Comparison of ENCODE assay signal across 8 cellular contexts in the genomic region with DNA sequence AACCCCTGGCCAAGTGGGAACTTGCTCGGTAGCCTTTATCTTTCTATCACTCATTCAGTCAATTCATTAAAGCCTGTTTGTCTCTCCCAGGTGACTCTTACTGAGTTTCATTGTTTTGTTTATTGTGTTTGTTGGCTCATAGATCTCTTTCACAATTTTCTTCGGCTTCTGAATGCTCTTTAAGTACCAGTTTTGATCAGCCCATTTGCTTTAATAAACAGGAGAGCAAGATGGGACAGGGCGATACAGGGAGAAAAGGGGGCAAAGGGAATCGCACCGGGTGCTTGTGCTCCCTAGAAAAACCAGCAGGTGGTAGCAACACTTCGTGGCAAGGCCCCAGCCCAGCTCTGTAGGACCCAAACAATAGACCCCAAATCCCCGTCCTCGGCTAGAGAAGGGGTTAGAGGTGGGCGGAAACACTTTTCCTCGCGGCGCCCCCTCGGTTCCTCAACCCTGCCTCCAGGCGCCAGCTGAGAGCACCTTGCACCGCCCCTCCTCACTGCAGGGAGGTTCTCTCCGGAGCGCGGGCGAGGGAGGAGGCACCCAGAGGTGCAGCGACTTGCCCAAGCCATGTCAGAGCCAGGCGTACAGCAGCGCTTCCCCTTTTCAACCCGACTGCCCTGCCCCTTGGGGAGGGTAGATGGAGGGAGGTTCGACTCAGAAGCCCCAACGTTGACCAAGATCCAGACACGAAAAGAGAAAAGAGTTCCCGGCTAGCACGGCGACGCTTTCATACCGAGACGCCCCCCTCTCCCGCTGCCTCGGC. TPM values are rescaled to one million over a fixed set of nuclear protein-coding genes. Genes with fewer than 3 reads are reported as not detected.
DNase-seq lines count a peak whose midpoint lies in the region; ATAC-seq and TF ChIP-seq lines count a peak whose summit lies in the region.

No MANE protein-coding gene starts in this region.

- no peak overlapping the region for H4K12ac ChIP-seq in trophoblast cell (ENCODE audit: low read depth, low read length)

- peak overlapping the region; percentile 87 for H3K4me2 ChIP-seq in trophoblast cell (ENCODE audit: low read length)

- no peaks in the 10 kb centered on the region for H3K27me3 Mint-ChIP-seq in activated naive CD8-positive, alpha-beta T cell

- H3K9ac ChIP-seq in HUES48 (ENCODE audit: low read depth, low read length) (peak overlapping the region; percentile 52; the same call in 1 of the 2 replicates), SK-N-MC (ENCODE audit: insufficient read length) (no peak overlapping the region), trophoblast cell (ENCODE audit: low read length) (peak overlapping the region; percentile 87)

- H3K4me1 Mint-ChIP-seq in activated naive CD8-positive, alpha-beta T cell (ENCODE audit: low read depth): peaks cover 14% of the 10 kb centered on the region

- peak overlapping the region; percentile 77 for H2BK120ac ChIP-seq in trophoblast cell (ENCODE audit: insufficient read depth, low read length, poor library complexity)

- peak overlapping the region; percentile 72 for H2AFZ ChIP-seq in trophoblast cell (ENCODE audit: insufficient read depth, low read length, poor library complexity)

- H3K23ac ChIP-seq in trophoblast cell (ENCODE audit: low read length): no peak overlapping the region

- peak overlapping the region; percentile 72 for H3K14ac ChIP-seq in trophoblast cell (ENCODE audit: low read length)

- H3K79me1 ChIP-seq in trophoblast cell (ENCODE audit: low read length): peaks cover 10% of the 10 kb centered on the region

- peak overlapping the region; percentile 42 for H2BK12ac ChIP-seq in trophoblast cell (ENCODE audit: low read length)

- H4K91ac ChIP-seq in trophoblast cell (ENCODE audit: low read depth, low read length): peak overlapping the region; percentile 85

- peak; percentile 88 for ATAC-seq in GM21515 (IDR thresholded peaks at IDR 0.05; ENCODE audit: unreplicated experiment)

- H3K4me1 ChIP-seq in HUES48 (ENCODE audit: control insufficient read depth, insufficient read depth, low read length): peaks cover 6% of the 10 kb centered on the region
- peaks cover 4% of the 10 kb centered on the region for H3K4me1 ChIP-seq in cardiac muscle cell (ENCODE audit: low read depth)
- H3K4me1 ChIP-seq in trophoblast cell (ENCODE audit: control insufficient read depth in 1 of 2, insufficient read depth in 2 of 2, low read length in 2 of 2): peaks cover 4 to 23% of the 10 kb centered on the region in 2 experiments

- H3K18ac ChIP-seq in trophoblast cell (ENCODE audit: low read length): peak overlapping the region; percentile 87

- H4K8ac ChIP-seq in trophoblast cell (ENCODE audit: low read depth, low read length): peak overlapping the region; percentile 81

- no peaks in the 10 kb centered on the region for H3K9me3 ChIP-seq in HUES48 (ENCODE audit: control insufficient read depth, insufficient read depth, low read length)
- H3K9me3 ChIP-seq in SK-N-MC (ENCODE audit: low read depth, low read length): no peaks in the 10 kb centered on the region
- H3K9me3 ChIP-seq in cardiac muscle cell (ENCODE audit: low read depth): no peaks in the 10 kb centered on the region
- peaks cover 2% of the 10 kb centered on the region for H3K9me3 ChIP-seq in trophoblast cell (ENCODE audit: insufficient read depth, low read depth, low read length)

- WGBS in trophoblast cell (ENCODE audit: extremely low coverage, insufficient coverage, insufficient read length): no CpG with 5 or more reads among the region's 34 CpGs

- H3K27me3 ChIP-seq in HUES48 (ENCODE audit: control insufficient read depth, insufficient read depth, low read length) (peaks cover 21% of the 10 kb centered on the region), cardiac muscle cell (no peaks in the 10 kb centered on the region), trophoblast cell (ENCODE audit: insufficient read depth, low read length) (no peaks in the 10 kb centered on the region)

- H3K4ac ChIP-seq in trophoblast cell (ENCODE audit: low read depth, low read length): peak overlapping the region; percentile 26

- H3K4me3 ChIP-seq in HUES48 (ENCODE audit: low read depth, low read length) (peak overlapping the region; percentile 91), SK-N-MC (peak overlapping the region; percentile 83), cardiac muscle cell (peak overlapping the region; percentile 75), trophoblast cell (ENCODE audit: low read depth, low read length) (peak overlapping the region; percentile 78)

- H2AK5ac ChIP-seq in trophoblast cell (ENCODE audit: low read length): no peak overlapping the region

- peak overlapping the region; percentile 50 for H2BK5ac ChIP-seq in trophoblast cell (ENCODE audit: low read depth, low read length, poor library complexity)

- no peaks in the 10 kb centered on the region for H3K36me3 Mint-ChIP-seq in activated naive CD8-positive, alpha-beta T cell

- H3K36me3 ChIP-seq in HUES48 (ENCODE audit: control insufficient read depth, insufficient read depth, low read length) (no peaks in the 10 kb centered on the region), SK-N-MC (ENCODE audit: insufficient read depth, low read length) (no peaks in the 10 kb centered on the region), cardiac muscle cell (no peaks in the 10 kb centered on the region), trophoblast cell (ENCODE audit: control insufficient read depth in 1 of 2, insufficient read depth in 2 of 2, low read length in 2 of 2) (no peaks in the 10 kb centered on the region)

- TF ChIP-seq CTCF in cardiac muscle cell (IDR thresholded peaks at IDR 0.05; ENCODE audit: low read depth, low read length): peak; percentile 89

- H3K79me2 ChIP-seq in trophoblast cell (ENCODE audit: control insufficient read depth, insufficient read depth, low read length, poor library complexity): peaks cover 7% of the 10 kb centered on the region

- H3K9me3 Mint-ChIP-seq in activated naive CD8-positive, alpha-beta T cell (ENCODE audit: low read depth): no peaks in the 10 kb centered on the region

- peak; percentile 86 for DNase-seq in Daoy (ENCODE audit: low read depth)
- DNase-seq in SK-N-MC (ENCODE audit: low read depth, low spot score): no peak
- DNase-seq in cardiac muscle cell (ENCODE audit: low read depth in 1 of 2, low spot score in 1 of 2): peak; percentile 68 to 80
- peak; percentile 37 to 60 for DNase-seq in trophoblast cell
- DNase-seq in ureter (ENCODE audit: low spot score): peak; percentile 77

- peak overlapping the region; percentile 97 for H3K4me3 Mint-ChIP-seq in activated naive CD8-positive, alpha-beta T cell

- H3K27ac Mint-ChIP-seq in activated naive CD8-positive, alpha-beta T cell: peak overlapping the region; percentile 86

- H3K27ac ChIP-seq in HUES48 (ENCODE audit: low read depth, low read length): peak overlapping the region; percentile 67
- H3K27ac ChIP-seq in SK-N-MC: no peak overlapping the region
- H3K27ac ChIP-seq in cardiac muscle cell: no peak overlapping the region
- peak overlapping the region; percentile 3 for H3K27ac ChIP-seq in trophoblast cell (ENCODE audit: low read depth, low read length)

RNA-seq across cellular contexts. Expression of gene EPHB6, which starts 1.0 kb away (rescaled TPM):
- 12.9 and 20.4 TPM in 2 replicates for total RNA-seq in Daoy (2014; rRNA removed; shearing (Covaris generic))
- 11.2 and 27.7 TPM in 2 replicates for total RNA-seq in cardiac muscle cell
- polyA plus RNA-seq in cardiac muscle cell: 15.7 and 25.4 TPM in 2 replicates
- 21.5 and 25.0 TPM in 2 replicates for polyA plus RNA-seq in trophoblast cell (2013)
- total RNA-seq in ureter: 55.9 TPM

RNA-seq across cellular contexts. Expression of gene TRPV6, which starts 31.6 kb away (rescaled TPM):
- not detected in 2 replicates for total RNA-seq in Daoy (2014; rRNA removed; shearing (Covaris generic))
- 0.11 and 1.9 TPM in 2 replicates for total RNA-seq in cardiac muscle cell
- not detected in 2 replicates for polyA plus RNA-seq in cardiac muscle cell
- 1.2 and 1.3 TPM in 2 replicates for polyA plus RNA-seq in trophoblast cell (2013)
- total RNA-seq in ureter: 27.7 TPM

Comparison
In these comparisons a context has a peak if more than half of its experiments do, and no peak if none do; other contexts are left out.
1. H3K27ac ChIP-seq: peak in HUES48 (single experiment) and trophoblast cell (single experiment); none in SK-N-MC (single experiment) and cardiac muscle cell (single experiment).
2. Peak in every context shown above with its lines, with median percentiles within 50 percentile points of each other: H3K4me3 ChIP-seq.